11 cellular contexts compared by ENCODE assay signal in the genomic region with DNA sequence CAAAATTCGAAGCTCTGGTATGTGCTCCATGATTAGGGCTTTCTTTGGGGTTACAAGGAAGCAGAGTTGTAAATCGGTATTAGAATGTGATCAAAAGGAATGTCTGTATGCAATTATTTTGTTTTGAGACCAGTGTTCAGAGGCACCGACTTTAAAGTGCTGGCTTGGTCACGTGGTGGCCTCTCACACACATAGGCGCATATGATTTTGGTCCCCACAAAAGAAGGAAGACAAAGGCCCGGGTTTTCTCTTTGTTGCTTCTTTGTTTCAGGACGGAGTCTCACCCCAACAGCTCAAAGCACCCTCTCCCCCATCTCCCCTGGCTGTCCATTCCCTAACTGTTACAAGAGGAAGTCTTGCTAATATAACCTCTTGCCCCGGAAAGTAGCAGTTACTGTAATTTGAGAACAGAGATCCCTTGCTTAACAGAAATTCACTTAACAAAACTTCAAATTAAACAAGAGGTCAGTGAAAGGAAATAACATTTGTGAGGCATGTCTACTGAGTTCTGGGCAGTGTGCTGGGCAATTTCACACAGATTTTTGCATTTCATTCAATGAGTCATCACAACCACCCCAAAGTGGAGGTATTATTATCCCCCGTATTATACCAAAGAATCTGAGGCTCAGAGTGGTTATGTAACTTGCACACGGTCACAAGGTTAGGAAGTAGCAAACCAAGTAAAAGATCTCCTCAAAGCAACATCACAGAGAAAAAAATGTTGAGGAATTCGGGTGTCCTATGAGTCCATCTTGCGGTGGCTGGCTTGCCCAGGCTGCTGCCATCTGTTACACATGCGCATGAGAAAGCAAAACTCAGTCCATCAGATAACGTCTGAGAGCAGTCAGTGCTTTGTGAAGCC.
DNase-seq lines count a peak whose midpoint lies in the region; ATAC-seq, FAIRE-seq and TF ChIP-seq lines count a peak whose summit lies in the region.
"Had no signal": no experiment of that assay in that cellular context is flagged by ENCODE, and none has a peak within 500 bp of the region (broad histone marks: within the 10 kb centered on the region; RNA-seq: fewer than 3 reads in every experiment).

No MANE protein-coding gene starts in this region.

- H3K36me3 ChIP-seq in body of pancreas (replicated peaks in 1 of 2; ENCODE audit: insufficient read depth in 1 of 2, low read depth in 2 of 2) (no peaks in the 10 kb centered on the region), lung (ENCODE audit: control insufficient read depth in 2 of 2, insufficient read depth in 2 of 2, low read length in 2 of 2) (no peaks in the 10 kb centered on the region)

- H3K27ac ChIP-seq in body of pancreas, result peak overlapping the region in 3 of 4 donors; percentile 25 to 54 (median 26)
- H3K27ac ChIP-seq in lung (ENCODE audit: low read depth in 1 of 2, low read length in 1 of 2), result peak overlapping the region in 1 of 2 donors; percentile 74

- H3K4me1 ChIP-seq in body of pancreas (peaks cover 8% of the 10 kb centered on the region), lung (ENCODE audit: control insufficient read depth in 2 of 2, insufficient read depth in 2 of 2, low read length in 2 of 2) (peaks cover 0 to 12% of the 10 kb centered on the region in 2 donors)

- H3K27me3 ChIP-seq in body of pancreas, result no peaks in the 10 kb centered on the region
- H3K27me3 ChIP-seq in lung (ENCODE audit: control insufficient read depth, insufficient read depth), result no peaks in the 10 kb centered on the region

- intact Hi-C loops in body of pancreas (cut with DNase I), result no loop called here
- intact Hi-C loops in Right ventricle myocardium superior (cut with DNase I), result no loop called here

- 60 to 67% methylated on average over 14 of the region's 14 CpGs for WGBS in body of pancreas, 2 donors
- 54 to 65% methylated on average over 14 of the region's 14 CpGs for WGBS in lung, 2 donors

- FAIRE-seq in HTR-8/SVneo (lab: Jason Lieb, UNC) (peak; percentile 86), D721Med (lab: Jason Lieb, UNC) (no peak)

- TF ChIP-seq CTCF in body of pancreas (IDR thresholded peaks at IDR 0.05) (no peak), lung (IDR thresholded peaks at IDR 0.05; ENCODE audit: control extremely low read depth, extremely low read depth) (no peak), D721Med (IDR thresholded peaks at IDR 0.05; ENCODE audit: insufficient read depth, missing control alignments) (no peak)

- H3K4me3 ChIP-seq in body of pancreas, result no peak overlapping the region
- H3K4me3 ChIP-seq in lung, result no peak overlapping the region

- no peak for TF ChIP-seq POLR2A in body of pancreas (IDR thresholded peaks at IDR 0.05)

- ATAC-seq in body of pancreas, result peak; percentile 80
- peak; percentile 22 for ATAC-seq in lung (ENCODE audit: insufficient read depth, low FRiP score)
- ATAC-seq in Right ventricle myocardium superior (ENCODE audit: poor library complexity), result no peak
- ATAC-seq in HG02759 (IDR thresholded peaks at IDR 0.05; ENCODE audit: unreplicated experiment), result no peak
- ATAC-seq: effector memory CD8-positive, alpha-beta T cell had no signal

- no peaks in the 10 kb centered on the region for H3K9me3 ChIP-seq in body of pancreas
- peaks cover 0 to 5% of the 10 kb centered on the region in 2 donors for H3K9me3 ChIP-seq in lung (ENCODE audit: control insufficient read depth in 2 of 2, insufficient read depth in 1 of 2, low read length in 1 of 2)

- peak; percentile 73 for DNase-seq in A172 (ENCODE audit: low spot score)
- DNase-seq in HTR-8/SVneo (ENCODE audit: insufficient read length, low spot score), result peak; percentile 72
- DNase-seq in body of pancreas, result peak in 1 of 4 donors; percentile 33
- DNase-seq in lung (ENCODE audit: low spot score), result no peak
- no peak for DNase-seq in activated gamma-delta T cell treated with Interleukin-2 at 50 U/mL for 16 hours
- no peak for DNase-seq in Right ventricle myocardium superior
- no peak for DNase-seq in D721Med (ENCODE audit: insufficient read length, low spot score)
- DNase-seq: effector memory CD8-positive, alpha-beta T cell; naive B cell; NCI-H748 treated with DMSO at 0.1 percent for 48 hours had no signal

Comparison
In these comparisons a context has a peak if more than half of its experiments do, and no peak if none do; other contexts are left out.
1. DNase-seq: peak in A172 (single experiment) and HTR-8/SVneo (single experiment); none in lung (single experiment), activated gamma-delta T cell treated with Interleukin-2 at 50 U/mL for 16 hours (single experiment), Right ventricle myocardium superior (single experiment) and D721Med (single experiment).
2. ATAC-seq: peak in body of pancreas (single experiment) and lung (single experiment); none in Right ventricle myocardium superior (single experiment) and HG02759 (single experiment).